Comparison of ENCODE assay signal across 1 cellular context in genomic region chr5:140725799-140726471, GRCh38.
A peak's percentile ranks its signal among the peaks of the same experiment; 100 is the strongest.
TF ChIP-seq lines count a peak whose summit lies in the region.

No MANE protein-coding gene starts in this region.

TF ChIP-seq in HepG2, 621 proteins besides CTCF, POLR2A, EP300 and RAD21 (continued from another document):
- TF ChIP-seq ARID4A (CRISPR knock-in tag; IDR thresholded peaks at IDR 0.05; ENCODE audit: borderline replicate concordance): peak; percentile 75; the same call in 1 of the 2 replicates
- peak; percentile 68; the same call in 1 of the 2 replicates for TF ChIP-seq MYPOP (CRISPR knock-in tag; IDR thresholded peaks at IDR 0.05)
- TF ChIP-seq ZNF883 (CRISPR knock-in tag; IDR thresholded peaks at IDR 0.05; ENCODE audit: not compliant biosample characterization): no peak
- TF ChIP-seq XRCC5 (optimal IDR thresholded peaks at IDR 0.05; ENCODE audit: low read length): peak; percentile 69
- peak; percentile 55; the same call in 1 of the 2 replicates for TF ChIP-seq SATB2 (CRISPR knock-in tag; IDR thresholded peaks at IDR 0.05)
- TF ChIP-seq ZNF605 (CRISPR knock-in tag; IDR thresholded peaks at IDR 0.05): 0 out of 2 replicates have a peak, but pooled peaks have one; percentile 53
- no peak for TF ChIP-seq DZIP1 (CRISPR knock-in tag; IDR thresholded peaks at IDR 0.05)
- TF ChIP-seq IRX3 (CRISPR knock-in tag; IDR thresholded peaks at IDR 0.05; ENCODE audit: borderline replicate concordance, low read depth): no peak
- no peak for TF ChIP-seq KDM6A (CRISPR knock-in tag; IDR thresholded peaks at IDR 0.05; ENCODE audit: low read depth)
- no peak for TF ChIP-seq DMTF1 (CRISPR knock-in tag; IDR thresholded peaks at IDR 0.05)
- no peak for TF ChIP-seq SPEN (CRISPR knock-in tag; IDR thresholded peaks at IDR 0.05; ENCODE audit: low read depth)
- TF ChIP-seq ZNF850 (CRISPR knock-in tag; conservative IDR thresholded peaks at IDR 0.05): no peak
- TF ChIP-seq CBX1 (IDR thresholded peaks at IDR 0.05; ENCODE audit: low read depth): no peak
- TF ChIP-seq TFAP4 (IDR thresholded peaks at IDR 0.05; ENCODE audit: borderline replicate concordance, low read depth): no peak
- peak; percentile 62; the same call in 1 of the 2 replicates for TF ChIP-seq SOX5 (CRISPR knock-in tag; IDR thresholded peaks at IDR 0.05; ENCODE audit: borderline replicate concordance)
- TF ChIP-seq LCORL (IDR thresholded peaks at IDR 0.05): no peak
- TF ChIP-seq LCORL (CRISPR knock-in tag; IDR thresholded peaks at IDR 0.05): peak; percentile 55; the same call in 1 of the 2 replicates
- TF ChIP-seq ZNF761 (CRISPR knock-in tag; conservative IDR thresholded peaks at IDR 0.05): no peak
- no peak for TF ChIP-seq MED8 (CRISPR knock-in tag; IDR thresholded peaks at IDR 0.05; ENCODE audit: insufficient replicate concordance)
- no peak for TF ChIP-seq ZBTB34 (CRISPR knock-in tag; IDR thresholded peaks at IDR 0.05)
- TF ChIP-seq KLF15 (CRISPR knock-in tag; IDR thresholded peaks at IDR 0.05; ENCODE audit: borderline replicate concordance): no peak
- TF ChIP-seq CC2D1A (CRISPR knock-in tag; IDR thresholded peaks at IDR 0.05): no peak
- no peak for TF ChIP-seq TOPORS (CRISPR knock-in tag; IDR thresholded peaks at IDR 0.05)
- no peak for TF ChIP-seq ZKSCAN1 (IDR thresholded peaks at IDR 0.05; ENCODE audit: low read length)
- TF ChIP-seq HNF1B (CRISPR knock-in tag; IDR thresholded peaks at IDR 0.05): peak; percentile 58
- TF ChIP-seq MIXL1 (CRISPR knock-in tag; IDR thresholded peaks at IDR 0.05): peak; percentile 43; the same call in 1 of the 2 replicates
- no peak for TF ChIP-seq ZNF512 (CRISPR knock-in tag; IDR thresholded peaks at IDR 0.05)
